ENCODE assay signal across 1 cellular context in the genomic region with DNA sequence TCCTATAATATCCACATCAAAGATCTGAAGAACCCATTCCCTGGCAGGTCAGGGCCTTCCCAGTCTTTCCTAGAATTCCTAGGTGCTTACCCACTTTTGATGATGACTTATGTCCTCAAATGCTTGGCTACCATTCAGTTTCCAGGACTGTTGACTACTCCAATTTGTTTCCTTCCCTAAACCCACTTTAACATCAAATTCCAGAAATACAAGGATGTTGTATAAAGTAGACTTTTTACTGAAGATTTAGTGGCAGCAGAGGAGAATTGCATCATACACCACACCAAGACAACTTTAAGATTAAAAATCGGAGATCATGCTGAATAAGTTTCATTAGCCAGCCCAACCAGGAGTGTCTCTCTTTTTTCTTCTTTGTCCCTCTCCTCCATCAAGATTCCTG.
TF ChIP-seq lines count a peak whose summit lies in the region.

No MANE protein-coding gene starts in this region.

TF ChIP-seq in GM23338, 12 proteins besides CTCF, POLR2A, EP300 and RAD21 (continued from another document):
- TF ChIP-seq ZNF462 (CRISPR knock-in tag; IDR thresholded peaks at IDR 0.05): no peak
- TF ChIP-seq STAT1 (IDR thresholded peaks at IDR 0.05; ENCODE audit: unreplicated experiment): no peak
- TF ChIP-seq NANOG (IDR thresholded peaks at IDR 0.05; ENCODE audit: borderline replicate concordance): no peak
- no peak for TF ChIP-seq JUNB (IDR thresholded peaks at IDR 0.05; ENCODE audit: unreplicated experiment)
- TF ChIP-seq EZH2 (IDR thresholded peaks at IDR 0.05; ENCODE audit: low read depth, unreplicated experiment): no peak
- no peak for TF ChIP-seq EZH2phosphoT487 (IDR thresholded peaks at IDR 0.05; ENCODE audit: unreplicated experiment)
- no peak for TF ChIP-seq REST (IDR thresholded peaks at IDR 0.05; ENCODE audit: unreplicated experiment)
- no peak for TF ChIP-seq ZNF331 (CRISPR knock-in tag; IDR thresholded peaks at IDR 0.05; ENCODE audit: low read depth)
- no peak for TF ChIP-seq ZNF114 (CRISPR knock-in tag; IDR thresholded peaks at IDR 0.05)
- TF ChIP-seq CREB1 (CRISPR knock-in tag; IDR thresholded peaks at IDR 0.05; ENCODE audit: low read depth): no peak
